Comparison of ENCODE assay signal across 15 cellular contexts in genomic region chrX:34893741-34894140, GRCh38. TPM values are rescaled to one million over a fixed set of nuclear protein-coding genes. Genes with fewer than 3 reads are reported as not detected.
DNase-seq lines count a peak whose midpoint lies in the region; ATAC-seq and TF ChIP-seq lines count a peak whose summit lies in the region.
"Had no signal": no experiment of that assay in that cellular context is flagged by ENCODE, and none has a peak within 500 bp of the region (broad histone marks: within the 10 kb centered on the region; RNA-seq: fewer than 3 reads in every experiment).

No MANE protein-coding gene starts in this region.

- no peaks in the 10 kb centered on the region for H3K9me2 ChIP-seq in DOHH2 (replicated peaks; ENCODE audit: control insufficient read depth, low read length)

- H3K4me2 ChIP-seq in DOHH2 (ENCODE audit: low read length) (no peak overlapping the region), neural progenitor cell (no peak overlapping the region)

- no peaks in the 10 kb centered on the region for H3K4me1 Mint-ChIP-seq in neural progenitor cell
- H3K4me1 Mint-ChIP-seq: activated CD4-positive, alpha-beta T cell treated with anti-CD3 and anti-CD28 coated beads, Interleukin-2, amount 10 ng/mL, durations not matched to agents 7 days and 5 days had no signal

- DNase-seq in LNCaP clone FGC (ENCODE audit: low read depth) = no peak
- DNase-seq in cerebellar cortex (ENCODE audit: low spot score) = peak; percentile 0
- no peak for DNase-seq in neural progenitor cell (ENCODE audit: low spot score)
- DNase-seq in activated CD4-positive, alpha-beta T cell treated with anti-CD3 and anti-CD28 coated beads for 48 hours = no peak
- DNase-seq: activated CD4-positive, alpha-beta T cell treated with anti-CD3 and anti-CD28 coated beads, Interleukin-2, amount 10 ng/mL, durations not matched to agents 7 days and 5 days; esophagus squamous epithelium; NCI-H187; uterus had no signal

- H3K9me3 ChIP-seq in DOHH2 (ENCODE audit: control insufficient read depth, insufficient read depth, low read length) (no peaks in the 10 kb centered on the region), neural progenitor cell (ENCODE audit: low read depth) (no peaks in the 10 kb centered on the region)
- H3K9me3 ChIP-seq: esophagus squamous epithelium, SJSA1, uterus had no signal

- ATAC-seq in GM21528 (IDR thresholded peaks at IDR 0.05; ENCODE audit: low FRiP score, unreplicated experiment) (no peak), HG03108 (IDR thresholded peaks at IDR 0.05; ENCODE audit: unreplicated experiment) (no peak)
- ATAC-seq: HCT116 had no signal

- TF ChIP-seq CTCF in DOHH2 (IDR thresholded peaks at IDR 0.05; ENCODE audit: low read depth, low read length, poor library complexity, severe bottlenecking) = peak; percentile 13
- TF ChIP-seq CTCF in LNCaP clone FGC (IDR thresholded peaks at IDR 0.05; ENCODE audit: control insufficient read depth, extremely low read depth, insufficient read depth) = peak; percentile 30; the same call in 1 of the 2 replicates
- TF ChIP-seq CTCF in neural progenitor cell (IDR thresholded peaks at IDR 0.05) = peak; percentile 42

- no peak overlapping the region for H3K27ac Mint-ChIP-seq in neural progenitor cell
- H3K27ac Mint-ChIP-seq: activated CD4-positive, alpha-beta T cell treated with anti-CD3 and anti-CD28 coated beads, Interleukin-2, amount 10 ng/mL, durations not matched to agents 7 days and 5 days; activated naive CD8-positive, alpha-beta T cell had no signal

- H3K27ac ChIP-seq in DOHH2 (ENCODE audit: low read depth, low read length) (no peak overlapping the region), neural progenitor cell (no peak overlapping the region)
- H3K27ac ChIP-seq: esophagus squamous epithelium, SJSA1, uterus had no signal

- peaks cover 2% of the 10 kb centered on the region for H3K27me3 Mint-ChIP-seq in neural progenitor cell (ENCODE audit: insufficient read depth, low read depth)
- H3K27me3 Mint-ChIP-seq: activated CD4-positive, alpha-beta T cell treated with anti-CD3 and anti-CD28 coated beads, Interleukin-2, amount 10 ng/mL, durations not matched to agents 7 days and 5 days; activated naive CD8-positive, alpha-beta T cell had no signal

- no peaks in the 10 kb centered on the region for H3K36me3 Mint-ChIP-seq in neural progenitor cell
- H3K36me3 Mint-ChIP-seq: activated naive CD8-positive, alpha-beta T cell had no signal

- H2AFZ ChIP-seq in neural progenitor cell (replicated peaks) = no peak overlapping the region

- H3K4me1 ChIP-seq in DOHH2 (ENCODE audit: control insufficient read depth, low read length) = no peaks in the 10 kb centered on the region
- H3K4me1 ChIP-seq in neural progenitor cell = no peaks in the 10 kb centered on the region
- H3K4me1 ChIP-seq: esophagus squamous epithelium, SJSA1, uterus had no signal

- H3K79me2 ChIP-seq in DOHH2 (ENCODE audit: control insufficient read depth, low read length) (no peaks in the 10 kb centered on the region), neural progenitor cell (ENCODE audit: low read depth) (no peaks in the 10 kb centered on the region)

- H4K20me1 ChIP-seq in DOHH2 (ENCODE audit: control insufficient read depth, insufficient read depth, low read depth, low read length) = no peaks in the 10 kb centered on the region
- no peaks in the 10 kb centered on the region for H4K20me1 ChIP-seq in neural progenitor cell (ENCODE audit: low read depth)

- H3F3A ChIP-seq in DOHH2 (ENCODE audit: control insufficient read depth, insufficient read depth) (no peaks in the 10 kb centered on the region), neural progenitor cell (ENCODE audit: low read depth) (no peaks in the 10 kb centered on the region)

- no peaks in the 10 kb centered on the region for H3K36me3 ChIP-seq in DOHH2 (ENCODE audit: control insufficient read depth, low read length)
- no peaks in the 10 kb centered on the region for H3K36me3 ChIP-seq in neural progenitor cell
- H3K36me3 ChIP-seq: esophagus squamous epithelium, SJSA1, uterus had no signal

- H3K4me3 ChIP-seq in DOHH2 (ENCODE audit: low read length) = no peak overlapping the region
- no peak overlapping the region for H3K4me3 ChIP-seq in LNCaP clone FGC (ENCODE audit: low read depth, low read length)
- no peak overlapping the region for H3K4me3 ChIP-seq in neural progenitor cell
- H3K4me3 ChIP-seq: esophagus squamous epithelium, SJSA1, uterus had no signal

- peaks cover 5% of the 10 kb centered on the region for H3K9me3 Mint-ChIP-seq in neural progenitor cell

- H3K9ac ChIP-seq in neural progenitor cell = no peak overlapping the region

- H3K27me3 ChIP-seq in DOHH2 (ENCODE audit: control insufficient read depth, low read length) (no peaks in the 10 kb centered on the region), neural progenitor cell (no peaks in the 10 kb centered on the region)
- H3K27me3 ChIP-seq: esophagus squamous epithelium, SJSA1, uterus had no signal

- H3K4me3 Mint-ChIP-seq in neural progenitor cell = no peak overlapping the region
- H3K4me3 Mint-ChIP-seq: activated CD4-positive, alpha-beta T cell treated with anti-CD3 and anti-CD28 coated beads, Interleukin-2, amount 10 ng/mL, durations not matched to agents 7 days and 5 days; activated naive CD8-positive, alpha-beta T cell had no signal

RNA-seq across cellular contexts. Expression of gene FAM47B, which starts 48.9 kb away (rescaled TPM):
- not detected in 2 replicates for total RNA-seq in neural progenitor cell (ENCODE audit: low replicate concordance)
- total RNA-seq: activated CD4-positive, alpha-beta T cell treated with anti-CD3 and anti-CD28 coated beads, Interleukin-2, amount 10 ng/mL, durations not matched to agents 7 days and 5 days; esophagus squamous epithelium; pulmonary artery endothelial cell; SJSA1; uterus had no signal
